In genomic region chr5:76524101-76524835, GRCh38 we compare ENCODE assay signal across 1 cellular context.
A peak's percentile ranks its signal among the peaks of the same experiment; 100 is the strongest.
TF ChIP-seq lines count a peak whose summit lies in the region.

No MANE protein-coding gene starts in this region.

TF ChIP-seq in H1, 55 proteins besides CTCF, POLR2A, EP300 and RAD21:
- TF ChIP-seq POU5F1 (IDR thresholded peaks at IDR 0.05; ENCODE audit: low read depth, low read length) (0 out of 2 replicates have a peak, but pooled peaks have one; percentile 38), HDAC6 (IDR thresholded peaks at IDR 0.05; ENCODE audit: low read depth, low read length) (no peak), NANOG (IDR thresholded peaks at IDR 0.05; ENCODE audit: insufficient read depth, low read depth, low read length, poor library complexity, severe bottlenecking) (peak; percentile 55)
